10 cellular contexts compared by ENCODE assay signal in genomic region chr2:130142396-130143265, GRCh38. TPM values are rescaled to one million over a fixed set of nuclear protein-coding genes. Genes with fewer than 3 reads are reported as not detected.
"Had no signal": no experiment of that assay in that cellular context is flagged by ENCODE, and none has a peak within 500 bp of the region (broad histone marks: within the 10 kb centered on the region; RNA-seq: fewer than 3 reads in every experiment).

No MANE protein-coding gene starts in this region.

RNA-seq across cellular contexts. Expression of gene POTEF, which starts 13.6 kb away (rescaled TPM):
- total RNA-seq: activated CD4-positive, alpha-beta T cell treated with anti-CD3 and anti-CD28 coated beads, Interleukin-2, amount 10 ng/mL, durations not matched to agents 7 days and 5 days; activated CD8-positive, alpha-beta memory T cell treated with anti-CD3 and anti-CD28 coated beads for 36 hours; body of pancreas; gastrocnemius medialis; heart left ventricle; left colon; mucosa of descending colon; transverse colon had no signal

RNA-seq across cellular contexts. Expression of gene TUBA3E, which starts 55.6 kb away (rescaled TPM):
- total RNA-seq: activated CD4-positive, alpha-beta T cell treated with anti-CD3 and anti-CD28 coated beads, Interleukin-2, amount 10 ng/mL, durations not matched to agents 7 days and 5 days; activated CD8-positive, alpha-beta memory T cell treated with anti-CD3 and anti-CD28 coated beads for 36 hours; body of pancreas; dermis blood vessel endothelial cell; gastrocnemius medialis; left colon; lung microvascular endothelial cell; mucosa of descending colon had no signal
